Comparison of ENCODE assay signal across 12 cellular contexts in the genomic region with DNA sequence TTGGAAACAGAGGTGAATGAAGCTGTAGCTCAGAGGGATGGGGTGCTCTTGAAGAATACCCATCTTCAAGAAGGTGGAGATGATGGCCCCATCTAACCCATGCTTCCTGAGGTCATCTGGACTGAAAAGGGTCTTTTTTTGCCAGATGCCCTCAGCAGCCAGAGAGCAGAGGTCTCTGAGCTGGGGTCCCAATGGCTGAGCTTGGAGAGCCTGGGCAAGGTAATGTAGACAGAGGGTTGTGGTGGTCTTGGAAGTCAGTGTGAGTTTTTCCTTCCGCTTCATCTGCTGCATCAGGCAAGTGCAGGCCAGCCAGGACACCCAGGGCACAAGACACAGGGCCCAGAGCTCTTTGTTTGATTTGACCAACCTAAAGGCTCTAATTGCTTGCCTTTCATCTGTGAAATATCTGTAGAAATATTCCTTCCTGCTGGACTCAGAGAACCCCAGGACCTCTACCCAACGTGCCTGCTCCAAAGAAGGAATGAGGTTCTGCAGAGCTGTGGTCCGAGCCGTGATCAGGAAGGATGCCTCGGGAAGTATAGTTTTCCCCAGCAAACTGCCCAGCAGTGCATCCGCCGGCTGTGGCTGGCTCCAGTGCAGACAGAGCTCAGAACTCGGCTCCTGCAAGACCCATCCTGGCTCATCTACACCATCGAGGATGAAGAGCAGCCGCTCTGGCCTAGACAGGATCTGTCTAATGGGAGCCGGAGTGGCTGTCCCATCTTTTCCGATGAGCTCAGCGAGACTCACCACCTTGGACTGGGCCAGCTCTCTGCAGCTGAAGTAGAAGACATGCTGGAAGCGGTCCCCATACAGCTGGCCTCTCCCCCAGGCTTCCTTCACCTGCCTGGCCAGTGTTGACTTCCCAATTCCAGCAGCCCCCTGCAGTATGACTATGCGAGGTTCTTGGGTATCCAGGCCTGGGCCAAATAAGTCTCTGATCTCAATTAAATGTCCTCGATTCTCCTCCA.
"Had no signal": no experiment of that assay in that cellular context is flagged by ENCODE, and none has a peak within 500 bp of the region (broad histone marks: within the 10 kb centered on the region; RNA-seq: fewer than 3 reads in every experiment).

No MANE protein-coding gene starts in this region.

- H3K27ac ChIP-seq: brain microvascular endothelial cell, SK-N-MC, thoracic aorta, upper lobe of right lung had no signal

- H3K4me1 ChIP-seq: upper lobe of right lung had no signal

- ATAC-seq: activated CD4-positive, CD25-positive, alpha-beta regulatory T cell treated with anti-CD3 and anti-CD28 coated beads, Interleukin-2, amount 50 U/mL, for 24 hours; esophagus mucosa; sciatic nerve; T-cell had no signal

- DNase-seq: anterior cingulate cortex, brain microvascular endothelial cell, T-cell, T1000, upper lobe of right lung had no signal

- H3K4me3 Mint-ChIP-seq: activated naive CD8-positive, alpha-beta T cell; mesothelial cell of epicardium; T-cell had no signal

- H3K4me3 ChIP-seq: SK-N-MC, thoracic aorta, upper lobe of right lung had no signal

- H3K36me3 ChIP-seq: brain microvascular endothelial cell had no signal

- H3K27me3 Mint-ChIP-seq: activated naive CD8-positive, alpha-beta T cell; T-cell had no signal

- H3K9me3 ChIP-seq: thoracic aorta, upper lobe of right lung had no signal

- H3K27me3 ChIP-seq: brain microvascular endothelial cell, upper lobe of right lung had no signal

- H3K9me3 Mint-ChIP-seq: mesothelial cell of epicardium, T-cell had no signal

- H3K36me3 Mint-ChIP-seq: mesothelial cell of epicardium had no signal

- H3K4me1 Mint-ChIP-seq: mesothelial cell of epicardium had no signal

- H3K27ac Mint-ChIP-seq: activated naive CD8-positive, alpha-beta T cell; mesothelial cell of epicardium; T-cell had no signal
